In the genomic region with DNA sequence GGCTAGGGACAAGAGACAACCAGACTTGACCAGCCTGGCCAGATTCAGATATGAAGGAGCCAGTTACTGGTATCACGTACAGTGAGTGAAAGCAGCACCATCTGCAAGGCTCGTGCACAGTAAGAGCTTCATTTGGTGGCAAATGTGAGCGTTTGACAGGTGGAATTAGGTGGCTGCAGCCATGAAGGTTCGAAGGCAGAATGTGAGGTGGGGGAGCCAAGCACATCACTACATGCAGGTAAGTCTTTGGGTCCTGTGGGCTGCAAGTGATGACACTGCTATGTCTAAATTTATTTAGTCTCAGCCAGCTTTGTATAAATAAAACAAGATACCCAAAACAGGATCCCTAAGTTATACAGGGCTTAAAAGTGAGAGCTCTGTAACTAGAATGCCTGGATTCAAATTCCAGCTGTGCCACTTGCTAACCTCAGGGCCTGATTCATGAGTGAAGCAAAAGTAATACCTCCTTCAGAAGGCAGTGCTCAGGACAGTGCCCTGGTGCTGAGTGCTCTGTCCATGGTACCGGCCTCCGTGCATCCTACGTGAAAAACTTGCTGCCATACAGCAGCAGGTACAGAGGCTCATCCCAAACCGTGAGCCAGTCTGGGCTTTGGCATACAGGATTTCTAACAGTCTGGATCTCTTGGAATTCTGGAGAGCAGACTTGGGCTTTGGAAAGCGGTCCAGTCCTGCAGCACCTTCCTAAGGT, we compare ENCODE assay signal across 11 cellular contexts. TPM values are rescaled to one million over a fixed set of nuclear protein-coding genes. Genes with fewer than 3 reads are reported as not detected.
DNase-seq lines count a peak whose midpoint lies in the region; ATAC-seq, FAIRE-seq and TF ChIP-seq lines count a peak whose summit lies in the region.
"Had no signal": no experiment of that assay in that cellular context is flagged by ENCODE, and none has a peak within 500 bp of the region (broad histone marks: within the 10 kb centered on the region; RNA-seq: fewer than 3 reads in every experiment).

No MANE protein-coding gene starts in this region.

- dilution Hi-C loops in IMR-90 (cut with HindIII; ENCODE audit: low sequenced_read_pairs, unreplicated experiment) = no loop called here

- no peak overlapping the region for H3K14ac ChIP-seq in IMR-90 (replicated peaks; ENCODE audit: low read depth, low read length)

- no peak overlapping the region for H2BK20ac ChIP-seq in IMR-90 (ENCODE audit: low read depth, low read length)

- TF ChIP-seq EP300 in K562 (IDR thresholded peaks at IDR 0.05; ENCODE audit: low read length) = no peak

- no peaks in the 10 kb centered on the region for H3K9me3 ChIP-seq in IMR-90 (ENCODE audit: control insufficient read depth, insufficient read depth, low read length)
- no peaks in the 10 kb centered on the region for H3K9me3 ChIP-seq in K562 (replicated peaks; ENCODE audit: control insufficient read depth, insufficient read depth, low read depth, low read length)

- no peak overlapping the region for H3K23ac ChIP-seq in IMR-90 (ENCODE audit: low read depth, low read length)

- H3K4me3 ChIP-seq in IMR-90 (ENCODE audit: insufficient read depth, low read depth, low read length) = no peak overlapping the region
- H3K4me3 ChIP-seq in K562 = no peak overlapping the region

- DNase-seq in EL (peak; percentile 17), IMR-90 (peak; percentile 60), K562 (ENCODE audit: extremely low read depth in 1 of 4, low spot score in 3 of 4) (no peak), kidney tubule cell (ENCODE audit: low spot score) (peak; percentile 33), T-helper 1 cell (no peak), AML-193 (lab: John Stamatoyannopoulos, UW) (no peak), medulla oblongata (ENCODE audit: extremely low spot score) (no peak)
- no peak for DNase-seq in stimulated activated CD4-positive, alpha-beta T cell treated with anti-CD3 and anti-CD28 coated beads, Interleukin-4, amount 100 ng/mL, for 4 hours
- DNase-seq: aorta, NCI-H69 had no signal

- WGBS in IMR-90 (ENCODE audit: extremely low coverage in 2 of 2, insufficient read length in 1 of 2), 2 experiments = 80% methylated on average over 4 of the region's 9 CpGs; no CpG with 5 or more reads in 1 of the 2 experiments
- WGBS in K562 (ENCODE audit: insufficient coverage, low coverage, missing lambda C conversion rate) = 91% methylated on average over 9 of the region's 9 CpGs

- H2BK15ac ChIP-seq in IMR-90 (ENCODE audit: low read depth, low read length) = no peak overlapping the region

- TF ChIP-seq CTCF in IMR-90 (conservative IDR thresholded peaks at IDR 0.05; ENCODE audit: low read depth, low read length) (no peak), K562 (IDR thresholded peaks at IDR 0.05 in 2 of 3, conservative IDR thresholded peaks at IDR 0.05 in 1 of 3; ENCODE audit: insufficient read depth in 2 of 3, low read depth in 1 of 3, low read length in 3 of 3) (no peak)

- no peak overlapping the region for H3K9ac ChIP-seq in IMR-90 (ENCODE audit: low read depth, low read length)
- no peak overlapping the region for H3K9ac ChIP-seq in K562 (ENCODE audit: insufficient read depth in 1 of 2, low read depth in 2 of 2, low read length in 2 of 2)

- CTCF ChIA-PET in IMR-90 (lab: Yijun Ruan, JAX) (interaction anchor here (1.7 to 2.3 kb wide), 2 partner anchors 19 to 170 kb away, joined by 6 to 7 read pairs; a partner anchor contains a TSS), K562 (lab: Yijun Ruan, JAX; ENCODE audit: low intra/inter-chr PET ratio) (no interaction called here)

- FAIRE-seq in K562 (lab: Jason Lieb, UNC) = no peak
- FAIRE-seq: G401.6 had no signal

- POLR2A ChIA-PET in IMR-90 (lab: Charles Lee; ENCODE audit: unreplicated experiment) (no interaction called here), K562 (lab: Yijun Ruan, JAX) (interaction anchor here (0.6 to 1.6 kb wide), 2 partner anchors 18 to 170 kb away, joined by 3 to 6 read pairs; a partner anchor contains a TSS)

- no TSS peak for BruUV-seq in IMR-90 (replicated peaks; lab: Mats Ljungman, UMichigan)
- BruUV-seq in K562 (replicated peaks; lab: Mats Ljungman, UMichigan) = no TSS peak

- H3K4me2 ChIP-seq in IMR-90 (ENCODE audit: low read depth, low read length) = no peak overlapping the region
- no peak overlapping the region for H3K4me2 ChIP-seq in K562 (ENCODE audit: insufficient read depth, low read length)

- no peak overlapping the region for H2AK5ac ChIP-seq in IMR-90 (ENCODE audit: low read depth, low read length)

- H4K91ac ChIP-seq in IMR-90 (ENCODE audit: insufficient read depth, low read depth, low read length) = no peak overlapping the region

- TF ChIP-seq POLR2A in IMR-90 (IDR thresholded peaks at IDR 0.05; ENCODE audit: low read depth, low read length) = no peak
- peak; percentile 54; the same call in 1 of the 2 replicates for TF ChIP-seq POLR2A in K562 (conservative IDR thresholded peaks at IDR 0.05)

- H3K4me1 ChIP-seq in IMR-90 (ENCODE audit: control insufficient read depth, insufficient read depth, low read length) (no peaks in the 10 kb centered on the region), K562 (replicated peaks in 1 of 2; ENCODE audit: control insufficient read depth in 2 of 2, insufficient read depth in 2 of 2, low read length in 2 of 2) (peaks cover 0 to 4% of the 10 kb centered on the region in 2 experiments; a peak in 2 of 5 replicates)

- peaks cover 4% of the 10 kb centered on the region; the same call in 1 of the 2 replicates for H3K9me1 ChIP-seq in IMR-90 (ENCODE audit: insufficient read depth, low read length)
- peaks cover 4% of the 10 kb centered on the region for H3K9me1 ChIP-seq in K562 (ENCODE audit: control insufficient read depth, insufficient read depth, low read length)

- H3K79me1 ChIP-seq in IMR-90 (ENCODE audit: low read depth in 1 of 2, low read length in 2 of 2) = peaks cover 0 to 5% of the 10 kb centered on the region in 2 experiments; a peak in 2 of 4 replicates

- no peaks in the 10 kb centered on the region for H3K79me2 ChIP-seq in K562 (ENCODE audit: control insufficient read depth, insufficient read depth, low read length)

- H2AFZ ChIP-seq in IMR-90 (replicated peaks; ENCODE audit: low read length, poor library complexity) (no peak overlapping the region), K562 (ENCODE audit: low read depth, low read length) (no peak overlapping the region)

- no peak overlapping the region for H3K56ac ChIP-seq in IMR-90 (ENCODE audit: extremely low read depth, insufficient read depth, low read length)

- no peak overlapping the region for H3K27ac ChIP-seq in IMR-90 (ENCODE audit: insufficient read depth, low read length)
- no peak overlapping the region for H3K27ac ChIP-seq in K562 (ENCODE audit: extremely low read depth, low read depth, low read length)

- H4K20me1 ChIP-seq in IMR-90 (ENCODE audit: insufficient read depth, low read length) = peaks cover 10% of the 10 kb centered on the region; the same call in 1 of the 2 replicates
- 0 out of 2 replicates have a peak, but pooled peaks cover 4% of the 10 kb centered on the region for H4K20me1 ChIP-seq in K562 (replicated peaks; ENCODE audit: control insufficient read depth, insufficient read depth, low read length)

- in situ Hi-C loops in IMR-90 (cut with MboI; ENCODE audit: low sequenced_read_pairs) (loop anchor here (5.0 kb wide), 1 partner anchor 169 kb away; no protein-coding TSS in a partner anchor), K562 (cut with MboI) (no loop called here)

- TF ChIP-seq RAD21 in IMR-90 (IDR thresholded peaks at IDR 0.05; ENCODE audit: low read length) (no peak), K562 (CRISPR knock-in tag; conservative IDR thresholded peaks at IDR 0.05 in 1 of 2, IDR thresholded peaks at IDR 0.05 in 1 of 2) (no peak)

- intact Hi-C loops in IMR-90 (cut with micrococcal nuclease) = no loop called here
- intact Hi-C loops in K562 (cut with micrococcal nuclease) = no loop called here

- H4K8ac ChIP-seq in IMR-90 (ENCODE audit: low read depth in 2 of 2, low read length in 2 of 2) = no peak overlapping the region

- H3K4ac ChIP-seq in IMR-90 (ENCODE audit: low read depth, low read length) = no peak overlapping the region

- H2AK9ac ChIP-seq in IMR-90 (replicated peaks; ENCODE audit: low read depth, low read length, poor library complexity) = no peak overlapping the region

- H4K5ac ChIP-seq in IMR-90 (ENCODE audit: low read depth, low read length) = no peak overlapping the region

- no peak overlapping the region for H2BK5ac ChIP-seq in IMR-90 (ENCODE audit: low read depth, low read length, poor library complexity, severe bottlenecking)

- H3K27me3 ChIP-seq in IMR-90 (ENCODE audit: control insufficient read depth, insufficient read depth, low read length) (no peaks in the 10 kb centered on the region), K562 (ENCODE audit: control insufficient read depth in 2 of 2, insufficient read depth in 2 of 2, low read length in 2 of 2) (no peaks in the 10 kb centered on the region)

- H3K36me3 ChIP-seq in IMR-90 (ENCODE audit: control insufficient read depth, insufficient read depth, low read length) (peaks cover 23% of the 10 kb centered on the region), K562 (ENCODE audit: control insufficient read depth, insufficient read depth, low read length) (peaks cover 61% of the 10 kb centered on the region)

- H3K18ac ChIP-seq in IMR-90 (ENCODE audit: low read depth, low read length) = no peak overlapping the region

- no peak overlapping the region for H2BK120ac ChIP-seq in IMR-90 (ENCODE audit: low read depth, low read length)

- ATAC-seq in IMR-90 (ENCODE audit: low read depth) (peak; percentile 44; the same call in 1 of the 2 replicates), K562 (peak; percentile 27)

RNA-seq across cellular contexts. Expression of a gene that starts 18.6 kb away (rescaled TPM):
- total RNA-seq in IMR-90 (2012; rRNA removed) (68.3 and 69.9 TPM in 2 replicates), K562 (2014; rRNA removed) (67.9 and 74.7 TPM in 2 replicates), K562 (2014; rRNA removed; fragmentation: Illumina TruSeq; extraction: Trizol) (129 and 154 TPM in 2 replicates), K562 (2015; rRNA removed; fragmentation: Illumina TruSeq; extraction: Trizol) (116 TPM in 2 replicates), K562 (2021) (113 and 120 TPM in 2 replicates)
- polyA plus RNA-seq in IMR-90 (2012; rRNA removed) (30.2 and 34.6 TPM in 2 replicates), K562 (2011; rRNA removed) (118 and 156 TPM in 2 replicates), K562 (2014; fragmentation: Illumina TruSeq; extraction: Trizol) (125 and 156 TPM in 2 replicates), K562 (2014; fragmentation: Nextera tagmentation; extraction: Ambion mirVana) (100 to 1,000 TPM in 1 of 2 experiments, 10 to 100 TPM in 1; 90.5 to 124 TPM), K562 (2014; rRNA removed) (91.8 and 100 TPM in 2 replicates)
- polyA plus RNA-seq in IMR-90 (2012; cell fraction: cytosol; rRNA removed) = 7.0 and 8.2 TPM in 2 replicates
- polyA plus RNA-seq in IMR-90 (2012; cell fraction: nucleus; rRNA removed; ENCODE audit: low replicate concordance) = 6.7 and 49.9 TPM in 2 replicates
- total RNA-seq in K562 (2011; cell fraction: chromatin; rRNA removed; ENCODE audit: low replicate concordance) = 96.0 and 219 TPM in 2 replicates
- 41.4 and 42.1 TPM in 2 replicates for total RNA-seq in K562 (2011; cell fraction: nucleolus; rRNA removed)
- total RNA-seq in K562 (2011; cell fraction: nucleoplasm; rRNA removed) = 115 and 161 TPM in 2 replicates
- polyA plus RNA-seq in K562 (2011; cell fraction: cytosol; rRNA removed) = 50.8 and 54.7 TPM in 2 replicates
- 94.0 and 110 TPM in 2 replicates for polyA plus RNA-seq in K562 (2011; cell fraction: nucleus; rRNA removed)
- polyA plus RNA-seq in K562 (2012) = 48.5 and 68.8 TPM in 2 replicates
- polyA minus RNA-seq in K562 (2011; rRNA and poly(A)+ RNA removed) = 126 and 127 TPM in 2 replicates
- 32.6 and 42.7 TPM in 2 replicates for polyA minus RNA-seq in K562 (2011; cell fraction: cytosol; rRNA and poly(A)+ RNA removed)
- 67.5 and 135 TPM in 2 replicates for polyA minus RNA-seq in K562 (2011; cell fraction: nucleus; rRNA and poly(A)+ RNA removed)

Comparison
In these comparisons a context has a peak if more than half of its experiments do, and no peak if none do; other contexts are left out.
1. DNase-seq: peak in EL (single experiment), IMR-90 (single experiment) and kidney tubule cell (single experiment); none in K562 (0 of 4), T-helper 1 cell (0 of 5), AML-193 (0 of 2), stimulated activated CD4-positive, alpha-beta T cell treated with anti-CD3 and anti-CD28 coated beads, Interleukin-4, amount 100 ng/mL, for 4 hours (0 of 2) and medulla oblongata (single experiment).